Comparison of ENCODE assay signal across 20 cellular contexts in genomic region chr9:25513509-25514033, GRCh38.
"Had no signal": no experiment of that assay in that cellular context is flagged by ENCODE, and none has a peak within 500 bp of the region (broad histone marks: within the 10 kb centered on the region; RNA-seq: fewer than 3 reads in every experiment).

No MANE protein-coding gene starts in this region.

- H3K27me3 ChIP-seq: adrenal gland had no signal

- H3K27ac ChIP-seq: adrenal gland had no signal

- DNase-seq: activated B cell treated with CpG ODN at 0.5 μM for 24 hours; activated CD4-positive, alpha-beta memory T cell treated with anti-CD3 and anti-CD28 coated beads, Interleukin-2, amount 10 ng/mL, durations not matched to agents 7 days and 5 days; activated CD4-positive, alpha-beta T cell treated with anti-CD3 and anti-CD28 coated beads for 36 hours; activated CD4-positive, alpha-beta T cell treated with anti-CD3 and anti-CD28 coated beads, Interleukin-2, amount 50 U/mL, for 1 hour; activated gamma-delta T cell treated with Interleukin-2 at 50 U/mL for 16 hours; activated naive CD4-positive, alpha-beta T cell treated with anti-CD3 and anti-CD28 coated beads, Interleukin-2, amount 10 ng/mL, durations not matched to agents 7 days and 5 days; activated naive CD8-positive, alpha-beta T cell treated with anti-CD3 and anti-CD28 coated beads for 36 hours; activated T-cell treated with anti-CD3 and anti-CD28 coated beads, Interleukin-2, amount 50 U/mL, for 72 hours; adrenal gland; aorta; NCI-H1105 treated with DMSO at 0.1 percent for 48 hours; NCI-H1436 treated with DMSO at 0.1 percent for 48 hours; NCI-H187; NCI-H2081; NCI-H446; NCI-H524; SIG-M5; T-cell; T-helper 2 cell; T1000 had no signal

- ATAC-seq: activated CD4-positive, alpha-beta T cell treated with anti-CD3 and anti-CD28 coated beads for 36 hours; activated T-cell treated with anti-CD3 and anti-CD28 coated beads, Interleukin-2, amount 50 U/mL, for 72 hours; T-cell had no signal

- H3K36me3 ChIP-seq: adrenal gland had no signal

- H3K9me3 ChIP-seq: adrenal gland had no signal

- H3K4me1 ChIP-seq: adrenal gland had no signal

- H3K4me3 ChIP-seq: adrenal gland had no signal
